Comparison of ENCODE assay signal across 1 cellular context in genomic region chr3:52831500-52832301, GRCh38.
TF ChIP-seq lines count a peak whose summit lies in the region.

No MANE protein-coding gene starts in this region.

TF ChIP-seq in HepG2, 621 proteins besides CTCF, POLR2A, EP300 and RAD21 (continued from another document and continues in another):
- TF ChIP-seq ZBTB2 (CRISPR knock-in tag; IDR thresholded peaks at IDR 0.05; ENCODE audit: low read depth) (no peak), RBM39 (IDR thresholded peaks at IDR 0.05; ENCODE audit: low read depth, low read length, poor library complexity, severe bottlenecking) (no peak), FOSL1 (CRISPR knock-in tag; IDR thresholded peaks at IDR 0.05; ENCODE audit: borderline replicate concordance) (peak; percentile 40; the same call in 1 of the 2 replicates), TCF7L2 (IDR thresholded peaks at IDR 0.05; ENCODE audit: low read depth, low read length) (no peak), NFAT5 (CRISPR knock-in tag; IDR thresholded peaks at IDR 0.05) (no peak), SALL2 (CRISPR knock-in tag; IDR thresholded peaks at IDR 0.05) (no peak), ZNF484 (CRISPR knock-in tag; IDR thresholded peaks at IDR 0.05; ENCODE audit: borderline replicate concordance, low read depth) (no peak), ZNF687 (CRISPR knock-in tag; IDR thresholded peaks at IDR 0.05) (peak; percentile 55), RXRA (CRISPR knock-in tag; IDR thresholded peaks at IDR 0.05) (no peak), SIX1 (CRISPR knock-in tag; IDR thresholded peaks at IDR 0.05; ENCODE audit: borderline replicate concordance) (no peak), ZNF503 (CRISPR knock-in tag; IDR thresholded peaks at IDR 0.05) (no peak), ZNF180 (CRISPR knock-in tag; IDR thresholded peaks at IDR 0.05; ENCODE audit: borderline replicate concordance, low read depth) (no peak), ZNF556 (CRISPR knock-in tag; IDR thresholded peaks at IDR 0.05; ENCODE audit: borderline replicate concordance) (no peak), ZXDC (CRISPR knock-in tag; IDR thresholded peaks at IDR 0.05) (no peak), POGZ (CRISPR knock-in tag; IDR thresholded peaks at IDR 0.05) (no peak), MED8 (CRISPR knock-in tag; IDR thresholded peaks at IDR 0.05; ENCODE audit: insufficient replicate concordance) (no peak), ZNF589 (CRISPR knock-in tag; conservative IDR thresholded peaks at IDR 0.05) (no peak), TOE1 (CRISPR knock-in tag; IDR thresholded peaks at IDR 0.05) (no peak), JDP2 (CRISPR knock-in tag; IDR thresholded peaks at IDR 0.05; ENCODE audit: borderline replicate concordance) (no peak), PLSCR1 (CRISPR knock-in tag; IDR thresholded peaks at IDR 0.05; ENCODE audit: borderline replicate concordance) (no peak), TBL1XR1 (IDR thresholded peaks at IDR 0.05; ENCODE audit: borderline replicate concordance, low read length, partially characterized antibody) (no peak), ETV6 (CRISPR knock-in tag; conservative IDR thresholded peaks at IDR 0.05) (no peak), RARA (CRISPR knock-in tag; IDR thresholded peaks at IDR 0.05) (0 out of 2 replicates have a peak, but pooled peaks have one; percentile 14), PBX3 (CRISPR knock-in tag; IDR thresholded peaks at IDR 0.05; ENCODE audit: borderline replicate concordance) (no peak), ZNF446 (CRISPR knock-in tag; IDR thresholded peaks at IDR 0.05) (no peak), ZMYM4 (CRISPR knock-in tag; IDR thresholded peaks at IDR 0.05) (no peak), DMAP1 (CRISPR knock-in tag; IDR thresholded peaks at IDR 0.05) (no peak), ZNF337 (CRISPR knock-in tag; IDR thresholded peaks at IDR 0.05; ENCODE audit: borderline replicate concordance, low read depth) (no peak), TEF (CRISPR knock-in tag; IDR thresholded peaks at IDR 0.05) (no peak), ZNF282 (IDR thresholded peaks at IDR 0.05; ENCODE audit: partially characterized antibody) (no peak), HOMEZ (CRISPR knock-in tag; IDR thresholded peaks at IDR 0.05; ENCODE audit: low read depth) (no peak), ARNT2 (CRISPR knock-in tag; IDR thresholded peaks at IDR 0.05; ENCODE audit: low read depth) (no peak), HNRNPL (IDR thresholded peaks at IDR 0.05; ENCODE audit: low read depth, low read length) (no peak), CENPX (CRISPR knock-in tag; IDR thresholded peaks at IDR 0.05) (no peak), ZNF496 (CRISPR knock-in tag; IDR thresholded peaks at IDR 0.05; ENCODE audit: insufficient replicate concordance) (no peak), ZNF563 (CRISPR knock-in tag; IDR thresholded peaks at IDR 0.05) (no peak), MXD4 (CRISPR knock-in tag; IDR thresholded peaks at IDR 0.05) (no peak), SIN3A (IDR thresholded peaks at IDR 0.05; ENCODE audit: borderline replicate concordance, low read depth, low read length) (no peak), SRSF4 (IDR thresholded peaks at IDR 0.05; ENCODE audit: low read depth, low read length, poor library complexity, severe bottlenecking) (no peak), ZNF30 (CRISPR knock-in tag; IDR thresholded peaks at IDR 0.05) (no peak), ZNF501 (CRISPR knock-in tag; IDR thresholded peaks at IDR 0.05) (no peak)
